In the genomic region with DNA sequence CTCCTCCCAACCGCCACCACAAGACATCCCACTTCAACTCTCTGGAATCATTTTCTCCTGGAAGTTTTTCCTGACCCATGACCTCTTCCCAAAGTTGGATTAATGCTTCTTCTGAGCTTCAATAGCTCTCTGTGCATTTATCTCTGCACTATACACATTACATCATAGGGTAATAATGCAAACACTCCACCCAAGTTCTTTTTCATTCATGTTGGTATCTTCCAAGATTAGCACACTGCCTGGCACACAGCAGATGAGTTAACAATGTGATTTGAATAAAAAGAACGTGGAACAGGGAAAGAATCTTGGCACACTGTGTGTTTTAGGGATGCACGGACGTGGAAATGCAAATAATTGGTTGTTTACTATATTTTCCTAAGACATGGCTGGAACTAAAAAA, we compare ENCODE assay signal across 1 cellular context.
TF ChIP-seq lines count a peak whose summit lies in the region.

No MANE protein-coding gene starts in this region.

TF ChIP-seq in HEK293, 187 proteins besides CTCF, POLR2A, EP300 and RAD21 (continued from another document):
- TF ChIP-seq, protein P1, sequence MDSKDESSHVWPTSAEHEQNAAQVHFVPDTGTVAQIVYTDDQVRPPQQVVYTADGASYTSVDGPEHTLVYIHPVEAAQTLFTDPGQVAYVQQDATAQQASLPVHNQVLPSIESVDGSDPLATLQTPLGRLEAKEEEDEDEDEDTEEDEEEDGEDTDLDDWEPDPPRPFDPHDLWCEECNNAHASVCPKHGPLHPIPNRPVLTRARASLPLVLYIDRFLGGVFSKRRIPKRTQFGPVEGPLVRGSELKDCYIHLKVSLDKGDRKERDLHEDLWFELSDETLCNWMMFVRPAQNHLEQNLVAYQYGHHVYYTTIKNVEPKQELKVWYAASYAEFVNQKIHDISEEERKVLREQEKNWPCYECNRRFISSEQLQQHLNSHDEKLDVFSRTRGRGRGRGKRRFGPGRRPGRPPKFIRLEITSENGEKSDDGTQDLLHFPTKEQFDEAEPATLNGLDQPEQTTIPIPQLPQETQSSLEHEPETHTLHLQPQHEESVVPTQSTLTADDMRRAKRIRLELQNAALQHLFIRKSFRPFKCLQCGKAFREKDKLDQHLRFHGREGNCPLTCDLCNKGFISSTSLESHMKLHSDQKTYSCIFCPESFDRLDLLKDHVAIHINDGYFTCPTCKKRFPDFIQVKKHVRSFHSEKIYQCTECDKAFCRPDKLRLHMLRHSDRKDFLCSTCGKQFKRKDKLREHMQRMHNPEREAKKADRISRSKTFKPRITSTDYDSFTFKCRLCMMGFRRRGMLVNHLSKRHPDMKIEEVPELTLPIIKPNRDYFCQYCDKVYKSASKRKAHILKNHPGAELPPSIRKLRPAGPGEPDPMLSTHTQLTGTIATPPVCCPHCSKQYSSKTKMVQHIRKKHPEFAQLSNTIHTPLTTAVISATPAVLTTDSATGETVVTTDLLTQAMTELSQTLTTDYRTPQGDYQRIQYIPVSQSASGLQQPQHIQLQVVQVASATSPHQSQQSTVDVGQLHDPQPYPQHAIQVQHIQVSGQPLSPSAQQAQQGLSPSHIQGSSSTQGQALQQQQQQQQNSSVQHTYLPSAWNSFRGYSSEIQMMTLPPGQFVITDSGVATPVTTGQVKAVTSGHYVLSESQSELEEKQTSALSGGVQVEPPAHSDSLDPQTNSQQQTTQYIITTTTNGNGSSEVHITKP (tag by site-specific recombination; IDR thresholded peaks at IDR 0.05) = peak; percentile 80
- no peak for TF ChIP-seq ZNF2 (tag by site-specific recombination; IDR thresholded peaks at IDR 0.05)
